In the genomic region with DNA sequence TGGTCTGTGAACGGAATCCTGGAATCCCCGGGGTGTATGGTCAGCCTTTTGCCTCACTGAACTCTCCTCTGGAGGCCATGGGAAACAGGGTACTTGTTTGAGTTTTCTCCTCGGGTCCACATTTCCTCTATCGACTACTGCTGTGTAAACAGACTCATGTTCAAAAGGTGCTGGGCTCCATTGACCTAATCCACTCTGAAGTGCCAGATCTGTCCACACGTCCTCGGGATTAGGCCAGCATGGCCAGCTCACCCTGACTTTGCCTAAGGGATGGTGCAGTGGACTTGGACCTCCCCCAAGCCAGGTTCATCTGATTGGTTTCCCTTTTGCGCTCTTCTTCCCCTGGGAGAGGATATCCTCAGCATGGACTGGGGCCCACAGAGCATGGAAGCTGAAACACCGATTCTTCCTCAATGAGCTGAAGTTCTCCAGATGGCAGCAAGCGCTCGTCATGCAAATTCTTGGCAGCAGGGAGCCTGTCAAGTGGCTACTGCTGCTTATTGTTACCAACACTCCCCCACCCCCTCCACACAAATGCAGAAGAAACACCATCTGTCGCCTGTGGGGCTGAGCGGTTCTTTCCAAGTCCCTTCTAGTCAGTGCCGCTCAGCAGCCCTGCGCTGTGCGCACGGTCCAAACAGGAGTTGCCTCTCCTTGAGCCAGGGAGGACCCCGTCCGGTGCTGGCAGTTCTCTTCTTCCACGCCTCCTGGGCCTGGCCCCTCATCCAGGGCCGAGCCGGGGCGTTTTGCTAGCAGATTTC, we compare ENCODE assay signal across 8 cellular contexts.
DNase-seq lines count a peak whose midpoint lies in the region; ATAC-seq, FAIRE-seq and TF ChIP-seq lines count a peak whose summit lies in the region.

No MANE protein-coding gene starts in this region.

- no peak for TF ChIP-seq CTCF in thoracic aorta (IDR thresholded peaks at IDR 0.05)

- FAIRE-seq in GM12892 (lab: Jason Lieb, UNC): peak; percentile 78

- no peak for TF ChIP-seq POLR2A in GM12892 (IDR thresholded peaks at IDR 0.05; ENCODE audit: low read depth, low read length)

- H3K27me3 ChIP-seq in endocrine pancreas (ENCODE audit: control insufficient read depth, insufficient read depth, low read length): no peaks in the 10 kb centered on the region
- H3K27me3 ChIP-seq in thoracic aorta (replicated peaks; ENCODE audit: insufficient read depth): no peaks in the 10 kb centered on the region

- H3K27ac ChIP-seq in thoracic aorta: no peak overlapping the region

- H3K4me3 ChIP-seq in endocrine pancreas (ENCODE audit: control insufficient read depth, insufficient read depth, low read length) (peak overlapping the region; percentile 81), thoracic aorta (peak overlapping the region; percentile 61)

- peak overlapping the region; percentile 66 for H3K9ac ChIP-seq in endocrine pancreas (ENCODE audit: control insufficient read depth, insufficient read depth, low read length)

- ATAC-seq in HG03139 (IDR thresholded peaks at IDR 0.05; ENCODE audit: unreplicated experiment) (peak; percentile 83), thoracic aorta (ENCODE audit: insufficient number of reproducible peaks, low FRiP score, low read depth) (no peak), HG03196 (IDR thresholded peaks at IDR 0.05; ENCODE audit: unreplicated experiment) (no peak)

- DNase-seq in GM12892 (ENCODE audit: insufficient read length): no peak
- DNase-seq in NCI-H69 (lab: John Stamatoyannopoulos, UW): peak; percentile 97
- peak; percentile 54 to 91 for DNase-seq in lung microvascular endothelial cell (ENCODE audit: low read depth in 2 of 2)
- DNase-seq in thoracic aorta (ENCODE audit: low spot score): peak; percentile 2
- DNase-seq in DMS114 treated with DMSO at 0.1 percent for 48 hours (lab: John Stamatoyannopoulos, UW; ENCODE audit: unreplicated experiment): no peak

- H3K4me1 ChIP-seq in endocrine pancreas (ENCODE audit: control insufficient read depth, insufficient read depth, low read length): peaks cover 8% of the 10 kb centered on the region
- peaks cover 3% of the 10 kb centered on the region in 2 donors for H3K4me1 ChIP-seq in thoracic aorta (ENCODE audit: control insufficient read depth in 1 of 2, low read depth in 2 of 2)

- H3K36me3 ChIP-seq in endocrine pancreas (ENCODE audit: control insufficient read depth, insufficient read depth, low read length): no peaks in the 10 kb centered on the region
- no peaks in the 10 kb centered on the region for H3K36me3 ChIP-seq in thoracic aorta

- no peaks in the 10 kb centered on the region for H3K9me3 ChIP-seq in endocrine pancreas (ENCODE audit: control insufficient read depth, low read length)
- H3K9me3 ChIP-seq in thoracic aorta: no peaks in the 10 kb centered on the region

Comparison
In these comparisons a context has a peak if more than half of its experiments do, and no peak if none do; other contexts are left out.
1. DNase-seq: peak in NCI-H69 (single experiment), lung microvascular endothelial cell (2 of 2) and thoracic aorta (single experiment); none in GM12892 (single experiment) and DMS114 treated with DMSO at 0.1 percent for 48 hours (single experiment).